13 cellular contexts compared by ENCODE assay signal in the genomic region with DNA sequence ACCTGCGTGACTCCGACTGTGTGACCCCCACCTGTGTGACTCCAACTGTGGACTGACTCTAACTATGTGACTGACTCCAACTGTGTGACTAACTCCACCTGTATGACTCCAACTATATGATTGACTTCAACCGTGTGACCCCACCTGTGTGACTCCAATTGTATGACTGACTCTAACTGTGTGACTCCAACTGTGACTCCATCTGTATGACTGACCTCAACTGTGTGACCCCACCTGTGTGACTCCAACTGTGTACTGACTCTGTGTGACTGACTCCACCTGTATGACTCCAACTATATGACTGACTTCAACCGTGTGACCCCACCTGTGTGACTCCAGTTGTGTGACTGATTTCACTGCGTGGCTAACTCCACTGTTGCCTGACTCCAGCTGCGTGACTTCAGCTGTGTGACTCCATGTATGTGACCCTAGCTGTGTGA. TPM values are rescaled to one million over a fixed set of nuclear protein-coding genes. Genes with fewer than 3 reads are reported as not detected.
DNase-seq lines count a peak whose midpoint lies in the region; ATAC-seq and TF ChIP-seq lines count a peak whose summit lies in the region.
"Had no signal": no experiment of that assay in that cellular context is flagged by ENCODE, and none has a peak within 500 bp of the region (broad histone marks: within the 10 kb centered on the region; RNA-seq: fewer than 3 reads in every experiment).

No MANE protein-coding gene starts in this region.

- peaks cover 11% of the 10 kb centered on the region for H3K36me3 Mint-ChIP-seq in activated naive CD4-positive, alpha-beta T cell treated with anti-CD3 and anti-CD28 coated beads, Interleukin-2, amount 50 U/mL, for 24 hours
- peaks cover 14% of the 10 kb centered on the region for H3K36me3 Mint-ChIP-seq in activated naive CD4-positive, alpha-beta T cell treated with anti-CD3 and anti-CD28 coated beads, Interleukin-2, amount 10 ng/mL, durations not matched to agents 7 days and 5 days
- H3K36me3 Mint-ChIP-seq in T-helper 17 cell (ENCODE audit: low read depth) = peaks cover 7% of the 10 kb centered on the region
- H3K36me3 Mint-ChIP-seq in stimulated activated memory B cell treated with anti-CD40 and anti-IgM and Interleukin-4, amounts not matched to agents 10 μg/mL and 1 μg/mL and 100 μg/mL, for 72 hours = peaks cover 46% of the 10 kb centered on the region

- no peak overlapping the region for H3K4me3 Mint-ChIP-seq in activated naive CD4-positive, alpha-beta T cell treated with anti-CD3 and anti-CD28 coated beads, Interleukin-2, amount 50 U/mL, for 24 hours
- no peak overlapping the region for H3K4me3 Mint-ChIP-seq in activated naive CD4-positive, alpha-beta T cell treated with anti-CD3 and anti-CD28 coated beads, Interleukin-2, amount 10 ng/mL, durations not matched to agents 7 days and 5 days
- H3K4me3 Mint-ChIP-seq in T-helper 17 cell = peak overlapping the region; percentile 28
- no peak overlapping the region for H3K4me3 Mint-ChIP-seq in stimulated activated memory B cell treated with anti-CD40 and anti-IgM and Interleukin-4, amounts not matched to agents 10 μg/mL and 1 μg/mL and 100 μg/mL, for 72 hours

- no peaks in the 10 kb centered on the region for H3K9me3 ChIP-seq in T-helper 17 cell (ENCODE audit: control insufficient read depth, low read length, poor library complexity, severe bottlenecking)
- H3K9me3 ChIP-seq: pancreas, transverse colon had no signal

- no peaks in the 10 kb centered on the region for H3K9me3 Mint-ChIP-seq in activated naive CD4-positive, alpha-beta T cell treated with anti-CD3 and anti-CD28 coated beads, Interleukin-2, amount 50 U/mL, for 24 hours
- no peaks in the 10 kb centered on the region for H3K9me3 Mint-ChIP-seq in activated naive CD4-positive, alpha-beta T cell treated with anti-CD3 and anti-CD28 coated beads, Interleukin-2, amount 10 ng/mL, durations not matched to agents 7 days and 5 days
- H3K9me3 Mint-ChIP-seq in stimulated activated memory B cell treated with anti-CD40 and anti-IgM and Interleukin-4, amounts not matched to agents 10 μg/mL and 1 μg/mL and 100 μg/mL, for 72 hours = no peaks in the 10 kb centered on the region

- no peaks in the 10 kb centered on the region for H3K27me3 ChIP-seq in foreskin keratinocyte
- H3K27me3 ChIP-seq: pancreas, transverse colon had no signal

- H3K4me1 Mint-ChIP-seq in activated naive CD4-positive, alpha-beta T cell treated with anti-CD3 and anti-CD28 coated beads, Interleukin-2, amount 50 U/mL, for 24 hours = peaks cover 19% of the 10 kb centered on the region
- H3K4me1 Mint-ChIP-seq in activated naive CD4-positive, alpha-beta T cell treated with anti-CD3 and anti-CD28 coated beads, Interleukin-2, amount 10 ng/mL, durations not matched to agents 7 days and 5 days = peaks cover 8% of the 10 kb centered on the region
- H3K4me1 Mint-ChIP-seq in T-helper 17 cell = peaks cover 15% of the 10 kb centered on the region
- H3K4me1 Mint-ChIP-seq in stimulated activated memory B cell treated with anti-CD40 and anti-IgM and Interleukin-4, amounts not matched to agents 10 μg/mL and 1 μg/mL and 100 μg/mL, for 72 hours = peaks cover 6% of the 10 kb centered on the region

- H3K27ac Mint-ChIP-seq in activated naive CD4-positive, alpha-beta T cell treated with anti-CD3 and anti-CD28 coated beads, Interleukin-2, amount 50 U/mL, for 24 hours = peak overlapping the region; percentile 5
- H3K27ac Mint-ChIP-seq in activated naive CD4-positive, alpha-beta T cell treated with anti-CD3 and anti-CD28 coated beads, Interleukin-2, amount 10 ng/mL, durations not matched to agents 7 days and 5 days = no peak overlapping the region
- H3K27ac Mint-ChIP-seq in T-helper 17 cell = peak overlapping the region; percentile 29
- peak overlapping the region; percentile 21 for H3K27ac Mint-ChIP-seq in stimulated activated memory B cell treated with anti-CD40 and anti-IgM and Interleukin-4, amounts not matched to agents 10 μg/mL and 1 μg/mL and 100 μg/mL, for 72 hours

- no peaks in the 10 kb centered on the region for H3K27me3 Mint-ChIP-seq in activated naive CD4-positive, alpha-beta T cell treated with anti-CD3 and anti-CD28 coated beads, Interleukin-2, amount 50 U/mL, for 24 hours
- no peaks in the 10 kb centered on the region for H3K27me3 Mint-ChIP-seq in activated naive CD4-positive, alpha-beta T cell treated with anti-CD3 and anti-CD28 coated beads, Interleukin-2, amount 10 ng/mL, durations not matched to agents 7 days and 5 days
- H3K27me3 Mint-ChIP-seq in T-helper 17 cell = no peaks in the 10 kb centered on the region
- no peaks in the 10 kb centered on the region for H3K27me3 Mint-ChIP-seq in stimulated activated memory B cell treated with anti-CD40 and anti-IgM and Interleukin-4, amounts not matched to agents 10 μg/mL and 1 μg/mL and 100 μg/mL, for 72 hours

- no peak for TF ChIP-seq CTCF in foreskin keratinocyte (conservative IDR thresholded peaks at IDR 0.05)

- DNase-seq in activated naive CD4-positive, alpha-beta T cell treated with anti-CD3 and anti-CD28 coated beads, Interleukin-2, amount 10 ng/mL, durations not matched to agents 7 days and 5 days = no peak
- DNase-seq in T-helper 17 cell = no peak
- DNase-seq in foreskin keratinocyte = no peak
- no peak for DNase-seq in NCI-H82 treated with DMSO at 0.1 percent for 48 hours (lab: John Stamatoyannopoulos, UW; ENCODE audit: unreplicated experiment)
- DNase-seq in NCI-H1105 treated with DMSO at 0.1 percent for 48 hours (lab: John Stamatoyannopoulos, UW) = no peak
- DNase-seq: GOT3, NCI-H187 treated with DMSO at 0.1 percent for 48 hours, NCI-H526 treated with DMSO at 0.1 percent for 48 hours, transverse colon had no signal

- no peaks in the 10 kb centered on the region for H3K4me1 ChIP-seq in foreskin keratinocyte

- CTCF ChIA-PET in activated naive CD4-positive, alpha-beta T cell treated with anti-CD3 and anti-CD28 coated beads, Interleukin-2, amount 10 ng/mL, durations not matched to agents 7 days and 5 days (lab: Charles Lee) = no interaction called here

- no peak for ATAC-seq in T-helper 17 cell
- peak; percentile 69 for ATAC-seq in foreskin keratinocyte
- no peak for ATAC-seq in stimulated activated memory B cell treated with anti-CD40 and anti-IgM and Interleukin-4, amounts not matched to agents 10 μg/mL and 1 μg/mL and 100 μg/mL, for 72 hours
- ATAC-seq in HG02798 (IDR thresholded peaks at IDR 0.05; ENCODE audit: poor library complexity, unreplicated experiment) = no peak

- no peak overlapping the region for H3K27ac ChIP-seq in foreskin keratinocyte
- H3K27ac ChIP-seq: pancreas had no signal

RNA-seq across cellular contexts. Expression of a gene that starts 38.6 kb away (rescaled TPM):
- 10 to 100 TPM; 43.6 to 45.0 TPM for total RNA-seq in T-helper 17 cell
- total RNA-seq in foreskin keratinocyte = 15.7 and 16.2 TPM in 2 replicates
- polyA plus RNA-seq in foreskin keratinocyte = 8.6 and 11.1 TPM in 2 replicates
